22 cellular contexts compared by ENCODE assay signal in genomic region chr13:109371066-109371465, GRCh38.
"Had no signal": no experiment of that assay in that cellular context is flagged by ENCODE, and none has a peak within 500 bp of the region (broad histone marks: within the 10 kb centered on the region; RNA-seq: fewer than 3 reads in every experiment).

No MANE protein-coding gene starts in this region.

- H3K36me3 ChIP-seq: SJSA1 had no signal

- H3K9me3 ChIP-seq: SJSA1 had no signal

- H3K27me3 ChIP-seq: SJSA1 had no signal

- ATAC-seq: HepG2, K562 had no signal

- H3K27me3 Mint-ChIP-seq: IgD-negative memory B cell had no signal

- H3K4me3 Mint-ChIP-seq: IgD-negative memory B cell had no signal

- H3K4me1 Mint-ChIP-seq: IgD-negative memory B cell had no signal

- H3K27ac Mint-ChIP-seq: IgD-negative memory B cell had no signal

- H3K4me3 ChIP-seq: K562, SJSA1, SK-N-MC had no signal

- DNase-seq: Kasumi-1, MM.1S, NCI-H1092 treated with DMSO at 0.1 percent for 48 hours, NCI-H1436, NCI-H187, NCI-H2029, NCI-H2081 treated with DMSO at 0.1 percent for 48 hours, NCI-H2171, NCI-H226, NCI-H446, NCI-H510A, NCI-H524 treated with DMSO at 0.1 percent for 48 hours, NCI-H69, NCI-H774, Right ventricle myocardium superior, SIG-M5 had no signal

- H3K36me3 Mint-ChIP-seq: IgD-negative memory B cell had no signal

- H3K4me1 ChIP-seq: SJSA1 had no signal

- H3K4me2 ChIP-seq: KMS-11 had no signal

- H3K27ac ChIP-seq: KMS-11, SJSA1, SK-N-MC had no signal
